In genomic region chr19:3785938-3786824, GRCh38 we compare ENCODE assay signal across 8 cellular contexts. TPM values are rescaled to one million over a fixed set of nuclear protein-coding genes. Genes with fewer than 3 reads are reported as not detected.
DNase-seq lines count a peak whose midpoint lies in the region; ATAC-seq and TF ChIP-seq lines count a peak whose summit lies in the region.

Gene MATK, minus strand, starts transcription at chr19:3786381. Its CDS starts 1,246 bp downstream, at chr19:3785135.

- peaks cover 8% of the 10 kb centered on the region for H3F3A ChIP-seq in neural progenitor cell (ENCODE audit: low read depth)

- peaks cover 14% of the 10 kb centered on the region for H3K9me3 ChIP-seq in CD8-positive, alpha-beta T cell (ENCODE audit: low read length)
- H3K9me3 ChIP-seq in neural progenitor cell (ENCODE audit: low read depth) = no peaks in the 10 kb centered on the region

- no peaks in the 10 kb centered on the region for H3K79me2 ChIP-seq in neural progenitor cell (ENCODE audit: low read depth)

- H3K4me1 ChIP-seq in CD8-positive, alpha-beta T cell (ENCODE audit: insufficient read depth, low read length) = peaks cover 15% of the 10 kb centered on the region
- H3K4me1 ChIP-seq in neural progenitor cell = peaks cover 6% of the 10 kb centered on the region
- no peaks in the 10 kb centered on the region for H3K4me1 ChIP-seq in foreskin keratinocyte

- H3K27ac ChIP-seq in CD8-positive, alpha-beta T cell (ENCODE audit: low read depth, low read length) = peak within 1 kb of the TSS; percentile 36
- H3K27ac ChIP-seq in neural progenitor cell = no peak within 1 kb of the TSS
- no peak within 1 kb of the TSS for H3K27ac ChIP-seq in foreskin keratinocyte

- peaks cover 6% of the 10 kb centered on the region for H3K36me3 ChIP-seq in CD8-positive, alpha-beta T cell (ENCODE audit: insufficient read depth, low read length)
- H3K36me3 ChIP-seq in neural progenitor cell = no peaks in the 10 kb centered on the region

- H3K27me3 ChIP-seq in CD8-positive, alpha-beta T cell (ENCODE audit: insufficient read depth, low read length) = no peaks in the 10 kb centered on the region
- H3K27me3 ChIP-seq in neural progenitor cell = peaks cover 68% of the 10 kb centered on the region
- H3K27me3 ChIP-seq in foreskin keratinocyte = peaks cover 47% of the 10 kb centered on the region

- H4K20me1 ChIP-seq in neural progenitor cell (ENCODE audit: low read depth) = peaks cover 6% of the 10 kb centered on the region

- H3K9ac ChIP-seq in neural progenitor cell = no peak within 1 kb of the TSS

- peaks cover 19% of the 10 kb centered on the region for H3K36me3 Mint-ChIP-seq in CD8-positive, alpha-beta T cell
- peaks cover 20% of the 10 kb centered on the region for H3K36me3 Mint-ChIP-seq in activated naive CD8-positive, alpha-beta T cell treated with anti-CD3 and anti-CD28 coated beads, Interleukin-2, amount 50 U/mL, for 24 hours (ENCODE audit: low read depth)
- H3K36me3 Mint-ChIP-seq in neural progenitor cell = no peaks in the 10 kb centered on the region

- intact Hi-C loops in CD8-positive, alpha-beta T cell (cut with DNase I, micrococcal nuclease) = loop anchor here in 1 of 2 experiments (2.0 kb wide), 2 partner anchors 13 to 23 kb away; partner anchors contain the start of gene MRPL54

- peak in 2 of 7 experiments; percentile 20 to 48 for DNase-seq in CD8-positive, alpha-beta T cell
- DNase-seq in NB4 (ENCODE audit: low read depth) (peak; percentile 82), neural progenitor cell (ENCODE audit: low spot score) (peak; percentile 58), NCI-H187 (lab: John Stamatoyannopoulos, UW) (no peak), NCI-H1694 treated with DMSO at 0.1 percent for 48 hours (lab: John Stamatoyannopoulos, UW) (no peak), foreskin keratinocyte (no peak)
- peak; percentile 44 for DNase-seq in activated naive CD8-positive, alpha-beta T cell treated with anti-CD3 and anti-CD28 coated beads, Interleukin-2, amount 50 U/mL, for 24 hours

- peaks cover 7% of the 10 kb centered on the region for H3K9me3 Mint-ChIP-seq in CD8-positive, alpha-beta T cell
- peaks cover 15% of the 10 kb centered on the region for H3K9me3 Mint-ChIP-seq in activated naive CD8-positive, alpha-beta T cell treated with anti-CD3 and anti-CD28 coated beads, Interleukin-2, amount 50 U/mL, for 24 hours
- H3K9me3 Mint-ChIP-seq in neural progenitor cell = peaks cover 15% of the 10 kb centered on the region

- TF ChIP-seq POLR2A in NB4 (IDR thresholded peaks at IDR 0.05; ENCODE audit: extremely low read depth, insufficient read length) = peak; percentile 35

- H3K27me3 Mint-ChIP-seq in CD8-positive, alpha-beta T cell (ENCODE audit: low read depth) = no peaks in the 10 kb centered on the region
- H3K27me3 Mint-ChIP-seq in activated naive CD8-positive, alpha-beta T cell treated with anti-CD3 and anti-CD28 coated beads, Interleukin-2, amount 50 U/mL, for 24 hours = no peaks in the 10 kb centered on the region
- peaks cover 50% of the 10 kb centered on the region for H3K27me3 Mint-ChIP-seq in neural progenitor cell (ENCODE audit: insufficient read depth, low read depth)

- TF ChIP-seq CTCF in CD8-positive, alpha-beta T cell (IDR thresholded peaks at IDR 0.05) = no peak
- TF ChIP-seq CTCF in NB4 (IDR thresholded peaks at IDR 0.05; ENCODE audit: low read depth, low read length) = no peak
- no peak for TF ChIP-seq CTCF in neural progenitor cell (IDR thresholded peaks at IDR 0.05)
- no peak for TF ChIP-seq CTCF in foreskin keratinocyte (conservative IDR thresholded peaks at IDR 0.05)

- peaks cover 28% of the 10 kb centered on the region for H3K4me1 Mint-ChIP-seq in CD8-positive, alpha-beta T cell (ENCODE audit: low read depth)
- H3K4me1 Mint-ChIP-seq in activated naive CD8-positive, alpha-beta T cell treated with anti-CD3 and anti-CD28 coated beads, Interleukin-2, amount 50 U/mL, for 24 hours = peaks cover 27% of the 10 kb centered on the region
- peaks cover 3% of the 10 kb centered on the region for H3K4me1 Mint-ChIP-seq in neural progenitor cell

- H3K4me2 ChIP-seq in neural progenitor cell = peak within 1 kb of the TSS; percentile 92

- CTCF ChIA-PET in CD8-positive, alpha-beta T cell (lab: Charles Lee) = interaction anchor here (0.6 to 1.3 kb wide), 3 partner anchors 24 to 65 kb away, joined by 3 to 4 read pairs (median 3); partner anchors contain the start of gene MRPL54

- H3K27ac Mint-ChIP-seq in CD8-positive, alpha-beta T cell = peak within 1 kb of the TSS; percentile 57
- H3K27ac Mint-ChIP-seq in activated naive CD8-positive, alpha-beta T cell treated with anti-CD3 and anti-CD28 coated beads, Interleukin-2, amount 50 U/mL, for 24 hours = peak within 1 kb of the TSS; percentile 60
- H3K27ac Mint-ChIP-seq in neural progenitor cell = no peak within 1 kb of the TSS

- H3K4me3 Mint-ChIP-seq in CD8-positive, alpha-beta T cell = peak within 1 kb of the TSS; percentile 83
- peak within 1 kb of the TSS; percentile 79 for H3K4me3 Mint-ChIP-seq in activated naive CD8-positive, alpha-beta T cell treated with anti-CD3 and anti-CD28 coated beads, Interleukin-2, amount 50 U/mL, for 24 hours
- H3K4me3 Mint-ChIP-seq in neural progenitor cell = peak within 1 kb of the TSS; percentile 78

- H2AFZ ChIP-seq in neural progenitor cell (replicated peaks) = peak within 1 kb of the TSS; percentile 100

- peak; percentile 32 for ATAC-seq in CD8-positive, alpha-beta T cell
- peak; percentile 50 for ATAC-seq in activated naive CD8-positive, alpha-beta T cell treated with anti-CD3 and anti-CD28 coated beads, Interleukin-2, amount 50 U/mL, for 24 hours
- no peak for ATAC-seq in foreskin keratinocyte
- no peak for ATAC-seq in GM18498 (IDR thresholded peaks at IDR 0.05; ENCODE audit: unreplicated experiment)

- H3K4me3 ChIP-seq in CD8-positive, alpha-beta T cell (ENCODE audit: low read depth, low read length) = peak within 1 kb of the TSS; percentile 66
- H3K4me3 ChIP-seq in NB4 (ENCODE audit: low read depth, low read length) = peak within 1 kb of the TSS; percentile 78
- H3K4me3 ChIP-seq in neural progenitor cell = peak within 1 kb of the TSS; percentile 88

- POLR2A ChIA-PET in CD8-positive, alpha-beta T cell (lab: Charles Lee) = interaction anchor here (0.6 to 1.2 kb wide), 4 partner anchors 21 to 27 kb away, joined by 3 to 4 read pairs (median 4); partner anchors contain the start of genes APBA3 and MRPL54

RNA-seq across cellular contexts. Expression of gene MATK, which starts in this region (rescaled TPM):
- 10 to 100 TPM; 38.1 to 40.0 TPM for total RNA-seq in CD8-positive, alpha-beta T cell
- total RNA-seq in neural progenitor cell (ENCODE audit: low replicate concordance) = 2.4 and 2.8 TPM in 2 replicates
- total RNA-seq in foreskin keratinocyte = not detected in 2 replicates
- polyA plus RNA-seq in foreskin keratinocyte = not detected in 2 replicates

Comparison
In these comparisons a context has a peak if more than half of its experiments do, and no peak if none do; other contexts are left out.
1. RNA of gene MATK (total RNA-seq): 38.1 to 40.0 TPM in CD8-positive, alpha-beta T cell; 2.4 to 2.8 TPM in neural progenitor cell and not detected in foreskin keratinocyte; every median in the first group is over 10 times any median in the second.
2. ATAC-seq: peak in CD8-positive, alpha-beta T cell (single experiment) and activated naive CD8-positive, alpha-beta T cell treated with anti-CD3 and anti-CD28 coated beads, Interleukin-2, amount 50 U/mL, for 24 hours (single experiment); none in foreskin keratinocyte (single experiment) and GM18498 (single experiment).
3. DNase-seq: peak in NB4 (single experiment), activated naive CD8-positive, alpha-beta T cell treated with anti-CD3 and anti-CD28 coated beads, Interleukin-2, amount 50 U/mL, for 24 hours (single experiment) and neural progenitor cell (single experiment); none in NCI-H187 (0 of 2), NCI-H1694 treated with DMSO at 0.1 percent for 48 hours (single experiment) and foreskin keratinocyte (0 of 2).
4. Peak in every context shown above with its lines, with median percentiles within 50 percentile points of each other: H3K4me3 ChIP-seq and H3K4me3 Mint-ChIP-seq.